Comparison of ENCODE assay signal across 12 cellular contexts in genomic region chr9:99873531-99873930, GRCh38. TPM values are rescaled to one million over a fixed set of nuclear protein-coding genes. Genes with fewer than 3 reads are reported as not detected.
A peak's percentile ranks its signal among the peaks of the same experiment; 100 is the strongest.
DNase-seq lines count a peak whose midpoint lies in the region; ATAC-seq and TF ChIP-seq lines count a peak whose summit lies in the region.
"Had no signal": no experiment of that assay in that cellular context is flagged by ENCODE, and none has a peak within 500 bp of the region (broad histone marks: within the 10 kb centered on the region; RNA-seq: fewer than 3 reads in every experiment).

No MANE protein-coding gene starts in this region.

- H3F3A ChIP-seq in GM23248 (ENCODE audit: insufficient read depth): peaks cover 19% of the 10 kb centered on the region; the same call in 1 of the 2 replicates

- H3K9me3 ChIP-seq in AG04450 (ENCODE audit: control insufficient read depth, insufficient read depth, low read length) (no peaks in the 10 kb centered on the region), GM23248 (ENCODE audit: low read depth) (no peaks in the 10 kb centered on the region), OCI-LY7 (ENCODE audit: low read length) (no peaks in the 10 kb centered on the region)

- H3K9me2 ChIP-seq in GM23248 (ENCODE audit: insufficient read depth) (no peaks in the 10 kb centered on the region), OCI-LY7 (ENCODE audit: insufficient read depth, low read length) (no peaks in the 10 kb centered on the region)

- H3K27ac ChIP-seq in AG04450 (ENCODE audit: low read depth, low read length): no peak overlapping the region
- peak overlapping the region; percentile 42 for H3K27ac ChIP-seq in GM23248
- no peak overlapping the region for H3K27ac ChIP-seq in OCI-LY7 (ENCODE audit: low read depth, low read length, poor library complexity, severe bottlenecking)
- H3K27ac ChIP-seq: PC-9 had no signal

- H3K79me2 ChIP-seq in GM23248 (ENCODE audit: insufficient read depth) (no peaks in the 10 kb centered on the region), OCI-LY7 (ENCODE audit: insufficient read depth, low read depth, low read length) (no peaks in the 10 kb centered on the region)

- intact Hi-C loops in OCI-LY7 (cut with micrococcal nuclease; ENCODE audit: unreplicated experiment): no loop called here

- in situ Hi-C loops in GM23248 (cut with MboI): no loop called here

- H3K27ac Mint-ChIP-seq in activated T-helper 17 cell treated with anti-CD3 and anti-CD28 coated beads, Interleukin-2, amount 50 U/mL, for 72 hours: peak overlapping the region; percentile 86

- H3K4me2 ChIP-seq in GM23248 (ENCODE audit: unreplicated experiment) (peak overlapping the region; percentile 10), OCI-LY7 (ENCODE audit: low read length) (no peak overlapping the region)
- H3K4me2 ChIP-seq: PC-9 had no signal

- H3K36me3 ChIP-seq in GM23248 (ENCODE audit: low read depth): no peaks in the 10 kb centered on the region
- H3K36me3 ChIP-seq in OCI-LY7 (ENCODE audit: insufficient read depth, low read length): no peaks in the 10 kb centered on the region

- CTCF ChIA-PET in AG04450 (lab: Charles Lee): no interaction called here
- CTCF ChIA-PET in OCI-LY7 (lab: Charles Lee; ENCODE audit: unreplicated experiment): no interaction called here

- H4K20me1 ChIP-seq in GM23248 (ENCODE audit: insufficient read depth): no peaks in the 10 kb centered on the region
- no peaks in the 10 kb centered on the region for H4K20me1 ChIP-seq in OCI-LY7 (ENCODE audit: insufficient read depth, low read length)

- no peaks in the 10 kb centered on the region for H3K36me3 Mint-ChIP-seq in activated T-helper 17 cell treated with anti-CD3 and anti-CD28 coated beads, Interleukin-2, amount 50 U/mL, for 72 hours (ENCODE audit: low read depth)

- H3K4me1 Mint-ChIP-seq in activated T-helper 17 cell treated with anti-CD3 and anti-CD28 coated beads, Interleukin-2, amount 50 U/mL, for 72 hours: peaks cover 21% of the 10 kb centered on the region

- peaks cover 6% of the 10 kb centered on the region for H3K27me3 Mint-ChIP-seq in activated T-helper 17 cell treated with anti-CD3 and anti-CD28 coated beads, Interleukin-2, amount 50 U/mL, for 72 hours

- H3K9me3 Mint-ChIP-seq in activated T-helper 17 cell treated with anti-CD3 and anti-CD28 coated beads, Interleukin-2, amount 50 U/mL, for 72 hours: peaks cover 3% of the 10 kb centered on the region

- no peaks in the 10 kb centered on the region for H3K27me3 ChIP-seq in AG04450 (ENCODE audit: control insufficient read depth, insufficient read depth, low read length)
- no peaks in the 10 kb centered on the region for H3K27me3 ChIP-seq in GM23248 (replicated peaks; ENCODE audit: insufficient read depth)

- BruUV-seq in OCI-LY7 (replicated peaks; lab: Mats Ljungman, UMichigan): no TSS peak

- 24 to 25% methylated on average over 3 of the region's 3 CpGs for WGBS in GM23248 (ENCODE audit: low coverage in 1 of 2, low lambda C conversion rate in 2 of 2, missing lambda C conversion rate in 2 of 2), 2 experiments

- DNase-seq in AG04450 (ENCODE audit: low read depth, low spot score): peak; percentile 11
- DNase-seq in GM23248: peak; percentile 94
- peak; percentile 34 to 58 for DNase-seq in foreskin fibroblast
- DNase-seq in OCI-LY7 (ENCODE audit: low spot score): no peak
- DNase-seq in cerebellar nuclear complex (lab: John Stamatoyannopoulos, UW): no peak
- DNase-seq: activated CD8-positive, alpha-beta memory T cell treated with anti-CD3 and anti-CD28 coated beads, Interleukin-2, amount 50 U/mL, for 48 hours; NCI-H1048; NCI-H2227 treated with DMSO at 0.1 percent for 48 hours had no signal

- H3K4me3 ChIP-seq in AG04450 (ENCODE audit: low read depth, low read length) (no peak overlapping the region), GM23248 (no peak overlapping the region), foreskin fibroblast (ENCODE audit: low read depth in 1 of 2, low read length in 2 of 2) (no peak overlapping the region), OCI-LY7 (ENCODE audit: low read depth, low read length, poor library complexity, severe bottlenecking) (no peak overlapping the region)
- H3K4me3 ChIP-seq: PC-9 had no signal

- POLR2A ChIA-PET in AG04450 (lab: Yijun Ruan, JAX): no interaction called here
- POLR2A ChIA-PET in OCI-LY7 (lab: Charles Lee): interaction anchor here (1.0 kb wide), 1 partner anchor 14 kb away, joined by 3 read pairs; no protein-coding TSS in a partner anchor

- H2AFZ ChIP-seq in GM23248 (no peak overlapping the region), OCI-LY7 (ENCODE audit: low read length) (no peak overlapping the region)
- H2AFZ ChIP-seq: PC-9 had no signal

- H3K4me3 Mint-ChIP-seq in activated T-helper 17 cell treated with anti-CD3 and anti-CD28 coated beads, Interleukin-2, amount 50 U/mL, for 72 hours: peak overlapping the region; percentile 27

- ATAC-seq in activated T-helper 17 cell treated with anti-CD3 and anti-CD28 coated beads, Interleukin-2, amount 50 U/mL, for 72 hours (replicated peaks): peak; percentile 81
- ATAC-seq in HG03442 (IDR thresholded peaks at IDR 0.05; ENCODE audit: unreplicated experiment) (no peak), HG03045 (IDR thresholded peaks at IDR 0.05; ENCODE audit: unreplicated experiment) (no peak)

- H3K4me1 ChIP-seq in GM23248 (ENCODE audit: insufficient read depth): peaks cover 35% of the 10 kb centered on the region
- no peaks in the 10 kb centered on the region for H3K4me1 ChIP-seq in OCI-LY7 (ENCODE audit: insufficient read depth, low read length, poor library complexity, severe bottlenecking)

- H3K9ac ChIP-seq in GM23248: no peak overlapping the region

- TF ChIP-seq CTCF in AG04450 (IDR thresholded peaks at IDR 0.05; ENCODE audit: low read depth, low read length) (no peak), foreskin fibroblast (IDR thresholded peaks at IDR 0.05; ENCODE audit: low read depth, low read length) (no peak), OCI-LY7 (conservative IDR thresholded peaks at IDR 0.05; ENCODE audit: low read length) (no peak)

RNA-seq across cellular contexts. Expression of gene STX17, which starts 32.9 kb away (rescaled TPM):
- polyA plus RNA-seq in AG04450 (2011; rRNA removed) (11.9 and 16.7 TPM in 2 replicates), GM23248 (2016; fragmentation: Nextera tagmentation; extraction: Ambion mirVana) (17.0 and 17.4 TPM in 2 replicates)
- 13.2 and 16.4 TPM in 2 replicates for polyA minus RNA-seq in AG04450 (2011; rRNA and poly(A)+ RNA removed)
- 9.0 and 16.9 TPM in 2 replicates for total RNA-seq in GM23248 (2014; rRNA removed; shearing (Covaris generic))
- total RNA-seq in activated T-helper 17 cell treated with anti-CD3 and anti-CD28 coated beads, Interleukin-2, amount 50 U/mL, for 72 hours: 10 to 100 TPM; 20.1 to 26.4 TPM
- total RNA-seq in OCI-LY7 (2014; rRNA removed; shearing (Covaris generic)): 12.1 and 12.4 TPM in 2 replicates
- 18.6 and 21.5 TPM in 2 replicates for total RNA-seq in OCI-LY7 (2022)

RNA-seq across cellular contexts. Expression of gene NR4A3, which starts 51.8 kb away (rescaled TPM):
- 0.14 and 0.17 TPM in 2 replicates for polyA plus RNA-seq in AG04450 (2011; rRNA removed)
- polyA minus RNA-seq in AG04450 (2011; rRNA and poly(A)+ RNA removed): 0.48 and 0.64 TPM in 2 replicates
- 1.4 and 1.8 TPM in 2 replicates for total RNA-seq in GM23248 (2014; rRNA removed; shearing (Covaris generic))
- polyA plus RNA-seq in GM23248 (2016; fragmentation: Nextera tagmentation; extraction: Ambion mirVana): 0.56 and 1.0 TPM in 2 replicates
- 10 to 100 TPM in 1 of 2 donors, 1 to 10 TPM in 1; 4.8 to 42.0 TPM for total RNA-seq in activated T-helper 17 cell treated with anti-CD3 and anti-CD28 coated beads, Interleukin-2, amount 50 U/mL, for 72 hours
- total RNA-seq in OCI-LY7 (2014; rRNA removed; shearing (Covaris generic)): 0.13 and 0.18 TPM in 2 replicates
- 0.46 and 0.74 TPM in 2 replicates for total RNA-seq in OCI-LY7 (2022)
- total RNA-seq: PC-9 had no signal

Comparison
In these comparisons a context has a peak if more than half of its experiments do, and no peak if none do; other contexts are left out.
1. DNase-seq: peak in AG04450 (single experiment), GM23248 (single experiment) and foreskin fibroblast (2 of 2); none in OCI-LY7 (single experiment) and cerebellar nuclear complex (0 of 2).